Comparison of ENCODE assay signal across 12 cellular contexts in the genomic region with DNA sequence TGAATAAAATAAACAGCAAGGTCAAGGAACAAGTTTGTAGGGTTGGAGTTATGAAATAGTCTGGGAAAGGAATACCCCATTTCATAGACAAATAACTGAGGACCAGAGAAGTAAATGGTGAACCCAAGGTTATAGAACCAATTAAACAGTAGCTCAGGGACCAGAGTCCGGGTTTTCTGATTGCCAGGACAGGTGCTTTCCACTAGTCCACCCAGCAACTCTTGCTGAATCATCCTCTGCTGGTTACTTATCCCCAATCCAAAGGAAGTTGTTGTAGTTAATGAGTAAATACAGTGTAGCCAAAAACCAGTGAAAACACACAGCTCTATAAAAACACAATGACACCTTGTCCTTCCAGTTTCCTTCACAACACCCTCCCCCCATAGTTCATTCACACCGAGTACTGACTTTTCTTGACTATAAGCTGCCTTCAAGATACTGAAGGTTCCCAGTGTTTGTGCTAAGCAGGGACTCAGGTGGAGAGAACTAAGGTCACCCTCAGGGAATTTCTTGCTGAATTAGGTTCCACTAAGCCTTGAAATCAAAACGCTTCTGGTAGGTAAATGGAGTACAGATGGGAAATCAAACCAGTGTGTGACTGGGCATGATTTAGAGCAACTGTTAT. TPM values are rescaled to one million over a fixed set of nuclear protein-coding genes. Genes with fewer than 3 reads are reported as not detected.
DNase-seq lines count a peak whose midpoint lies in the region; ATAC-seq and TF ChIP-seq lines count a peak whose summit lies in the region.
"Had no signal": no experiment of that assay in that cellular context is flagged by ENCODE, and none has a peak within 500 bp of the region (broad histone marks: within the 10 kb centered on the region; RNA-seq: fewer than 3 reads in every experiment).

No MANE protein-coding gene starts in this region.

- no peak overlapping the region for H3K4me3 ChIP-seq in sigmoid colon

- H3K27ac Mint-ChIP-seq in activated T-helper 2 cell treated with anti-CD3 and anti-CD28 coated beads, Interferon-gamma antibody, Interleukin-2, Interleukin-4, amounts not matched to agents 10 μg/mL and 5 μg/mL and 100 μg/mL, durations not matched to agents 14 hours and 24 hours and 36 hours, result no peak overlapping the region
- H3K27ac Mint-ChIP-seq: activated naive CD8-positive, alpha-beta T cell treated with anti-CD3 and anti-CD28 coated beads for 36 hours had no signal

- H3K36me3 Mint-ChIP-seq in activated T-helper 2 cell treated with anti-CD3 and anti-CD28 coated beads, Interferon-gamma antibody, Interleukin-2, Interleukin-4, amounts not matched to agents 10 μg/mL and 5 μg/mL and 100 μg/mL, durations not matched to agents 14 hours and 24 hours and 36 hours (ENCODE audit: low read depth), result no peaks in the 10 kb centered on the region
- H3K36me3 Mint-ChIP-seq: activated naive CD8-positive, alpha-beta T cell treated with anti-CD3 and anti-CD28 coated beads for 36 hours had no signal

- no peak overlapping the region for H3K27ac ChIP-seq in sigmoid colon
- H3K27ac ChIP-seq: HL-60 had no signal

- H3K27me3 Mint-ChIP-seq in activated T-helper 2 cell treated with anti-CD3 and anti-CD28 coated beads, Interferon-gamma antibody, Interleukin-2, Interleukin-4, amounts not matched to agents 10 μg/mL and 5 μg/mL and 100 μg/mL, durations not matched to agents 14 hours and 24 hours and 36 hours (ENCODE audit: low read depth), result no peaks in the 10 kb centered on the region
- H3K27me3 Mint-ChIP-seq: activated naive CD8-positive, alpha-beta T cell treated with anti-CD3 and anti-CD28 coated beads for 36 hours had no signal

- no peaks in the 10 kb centered on the region for H3K27me3 ChIP-seq in sigmoid colon

- 14 to 63% methylated on average over 3 of the region's 3 CpGs for WGBS in sigmoid colon, 2 donors

- intact Hi-C loops in sigmoid colon (cut with DNase I), result no loop called here
- intact Hi-C loops in activated T-helper 2 cell treated with anti-CD3 and anti-CD28 coated beads, Interferon-gamma antibody, Interleukin-2, Interleukin-4, amounts not matched to agents 10 μg/mL and 5 μg/mL and 100 μg/mL, durations not matched to agents 14 hours and 24 hours and 36 hours (cut with micrococcal nuclease), result no loop called here

- ATAC-seq in GM18517 (IDR thresholded peaks at IDR 0.05; ENCODE audit: unreplicated experiment) (peak; percentile 44), GM21825 (IDR thresholded peaks at IDR 0.05; ENCODE audit: unreplicated experiment) (peak; percentile 80), HG03558 (IDR thresholded peaks at IDR 0.05; ENCODE audit: extremely low read depth, unreplicated experiment) (peak; percentile 47)

- H3K9me3 ChIP-seq in sigmoid colon, result no peaks in the 10 kb centered on the region

- no peak for TF ChIP-seq POLR2A in sigmoid colon (IDR thresholded peaks at IDR 0.05)

- TF ChIP-seq CTCF in sigmoid colon (IDR thresholded peaks at IDR 0.05), result no peak

- H3K4me3 Mint-ChIP-seq in activated T-helper 2 cell treated with anti-CD3 and anti-CD28 coated beads, Interferon-gamma antibody, Interleukin-2, Interleukin-4, amounts not matched to agents 10 μg/mL and 5 μg/mL and 100 μg/mL, durations not matched to agents 14 hours and 24 hours and 36 hours (ENCODE audit: low read depth), result no peak overlapping the region
- H3K4me3 Mint-ChIP-seq: activated naive CD8-positive, alpha-beta T cell treated with anti-CD3 and anti-CD28 coated beads for 36 hours had no signal

- DNase-seq in left kidney (ENCODE audit: low read depth, low spot score), result peak; percentile 57
- DNase-seq in amygdala (lab: John Stamatoyannopoulos, UW), result no peak
- no peak for DNase-seq in sigmoid colon
- no peak for DNase-seq in activated T-helper 2 cell treated with anti-CD3 and anti-CD28 coated beads, Interferon-gamma antibody, Interleukin-2, Interleukin-4, amounts not matched to agents 10 μg/mL and 5 μg/mL and 100 μg/mL, durations not matched to agents 14 hours and 24 hours and 36 hours (ENCODE audit: low spot score)
- DNase-seq in stimulated activated CD4-positive, alpha-beta T cell treated with anti-CD3 and anti-CD28 coated beads, Interleukin-2, amount 100 ng/mL, for 48 hours, result no peak
- DNase-seq: activated naive CD8-positive, alpha-beta T cell treated with anti-CD3 and anti-CD28 coated beads for 36 hours; C1 segment of cervical spinal cord; NCI-H1930 had no signal

- H3K4me1 Mint-ChIP-seq in activated T-helper 2 cell treated with anti-CD3 and anti-CD28 coated beads, Interferon-gamma antibody, Interleukin-2, Interleukin-4, amounts not matched to agents 10 μg/mL and 5 μg/mL and 100 μg/mL, durations not matched to agents 14 hours and 24 hours and 36 hours (ENCODE audit: low read depth), result no peaks in the 10 kb centered on the region
- H3K4me1 Mint-ChIP-seq: activated naive CD8-positive, alpha-beta T cell treated with anti-CD3 and anti-CD28 coated beads for 36 hours had no signal

- TF ChIP-seq EP300 in sigmoid colon (IDR thresholded peaks at IDR 0.05), result no peak

- no peaks in the 10 kb centered on the region for H3K36me3 ChIP-seq in sigmoid colon

- H3K4me1 ChIP-seq in sigmoid colon, result no peaks in the 10 kb centered on the region

- no peaks in the 10 kb centered on the region for H3K9me3 Mint-ChIP-seq in activated T-helper 2 cell treated with anti-CD3 and anti-CD28 coated beads, Interferon-gamma antibody, Interleukin-2, Interleukin-4, amounts not matched to agents 10 μg/mL and 5 μg/mL and 100 μg/mL, durations not matched to agents 14 hours and 24 hours and 36 hours

RNA-seq across cellular contexts. Expression of a gene that starts 0.7 kb away (rescaled TPM):
- not detected for total RNA-seq in sigmoid colon
- 10 to 100 TPM; 16.9 to 19.8 (median 17.2) TPM for polyA plus RNA-seq in sigmoid colon
- total RNA-seq in activated T-helper 2 cell treated with anti-CD3 and anti-CD28 coated beads, Interferon-gamma antibody, Interleukin-2, Interleukin-4, amounts not matched to agents 10 μg/mL and 5 μg/mL and 100 μg/mL, durations not matched to agents 14 hours and 24 hours and 36 hours, result not detected in 2 replicates
- total RNA-seq: activated naive CD8-positive, alpha-beta T cell treated with anti-CD3 and anti-CD28 coated beads for 36 hours had no signal
